Comparison of ENCODE assay signal across 1 cellular context in genomic region chr3:129439817-129440647, GRCh38.
TF ChIP-seq lines count a peak whose summit lies in the region.

Gene IFT122, plus strand, starts transcription at chr3:129440224. Its CDS starts 107 bp downstream, at chr3:129440331.
Gene MBD4, minus strand, starts transcription at chr3:129439948. Its CDS starts 115 bp downstream, at chr3:129439833.

TF ChIP-seq in HepG2, 621 proteins besides CTCF, POLR2A, EP300 and RAD21 (continued from another document and continues in another):
- TF ChIP-seq ELF1 (CRISPR knock-in tag; IDR thresholded peaks at IDR 0.05) (peak; percentile 11; the same call in 1 of the 2 replicates), CAMTA2 (CRISPR knock-in tag; IDR thresholded peaks at IDR 0.05; ENCODE audit: borderline replicate concordance) (0 out of 2 replicates have a peak, but pooled peaks have one; percentile 80), TGIF2 (CRISPR knock-in tag; IDR thresholded peaks at IDR 0.05) (peak; percentile 18; the same call in 1 of the 2 replicates), HMGXB3 (CRISPR knock-in tag; IDR thresholded peaks at IDR 0.05; ENCODE audit: borderline replicate concordance) (peak; percentile 83; the same call in 1 of the 2 replicates), KDM1A (CRISPR knock-in tag; IDR thresholded peaks at IDR 0.05) (no peak), SNRNP70 (IDR thresholded peaks at IDR 0.05; ENCODE audit: low read depth, low read length) (no peak), SUZ12 (IDR thresholded peaks at IDR 0.05; ENCODE audit: low read depth, low read length) (no peak), ZNF143 (CRISPR knock-in tag; IDR thresholded peaks at IDR 0.05) (no peak), TRAFD1 (CRISPR knock-in tag; IDR thresholded peaks at IDR 0.05; ENCODE audit: borderline replicate concordance) (no peak; the same call in 1 of the 2 replicates), FOXM1 (CRISPR knock-in tag; IDR thresholded peaks at IDR 0.05) (no peak), HMG20A (CRISPR knock-in tag; IDR thresholded peaks at IDR 0.05; ENCODE audit: borderline replicate concordance) (no peak; the same call in 1 of the 2 replicates), REXO4 (CRISPR knock-in tag; IDR thresholded peaks at IDR 0.05; ENCODE audit: borderline replicate concordance) (peak; percentile 30; the same call in 1 of the 2 replicates), PHF8 (CRISPR knock-in tag; IDR thresholded peaks at IDR 0.05) (peak; percentile 88), ZNF318 (CRISPR knock-in tag; IDR thresholded peaks at IDR 0.05) (no peak), ZNF792 (CRISPR knock-in tag; IDR thresholded peaks at IDR 0.05) (peak; percentile 23; the same call in 1 of the 2 replicates), KAT2B (IDR thresholded peaks at IDR 0.05; ENCODE audit: borderline replicate concordance, low read depth, low read length) (no peak), MAF1 (CRISPR knock-in tag; IDR thresholded peaks at IDR 0.05; ENCODE audit: borderline replicate concordance) (no peak), ZFAT (CRISPR knock-in tag; conservative IDR thresholded peaks at IDR 0.05) (no peak), ZNF280B (CRISPR knock-in tag; IDR thresholded peaks at IDR 0.05; ENCODE audit: borderline replicate concordance) (peak; percentile 26; the same call in 1 of the 2 replicates), GATAD2A (CRISPR knock-in tag; IDR thresholded peaks at IDR 0.05) (peak; percentile 49), THAP11 (CRISPR knock-in tag; IDR thresholded peaks at IDR 0.05) (peak; percentile 74), ZNF513 (CRISPR knock-in tag; conservative IDR thresholded peaks at IDR 0.05) (no peak), ZNF841 (CRISPR knock-in tag; IDR thresholded peaks at IDR 0.05; ENCODE audit: borderline replicate concordance) (no peak), TEAD2 (CRISPR knock-in tag; IDR thresholded peaks at IDR 0.05) (no peak), ZHX2 (IDR thresholded peaks at IDR 0.05; ENCODE audit: low read depth) (peak; percentile 97), ZHX2 (CRISPR knock-in tag; IDR thresholded peaks at IDR 0.05; ENCODE audit: borderline replicate concordance) (no peak), SKIL (CRISPR knock-in tag; IDR thresholded peaks at IDR 0.05; ENCODE audit: borderline replicate concordance) (peak; percentile 58)
